Comparison of ENCODE assay signal across 14 cellular contexts in genomic region chr14:54908230-54908629, GRCh38. TPM values are rescaled to one million over a fixed set of nuclear protein-coding genes. Genes with fewer than 3 reads are reported as not detected.
DNase-seq lines count a peak whose midpoint lies in the region; ATAC-seq lines count a peak whose summit lies in the region.
"Had no signal": no experiment of that assay in that cellular context is flagged by ENCODE, and none has a peak within 500 bp of the region (broad histone marks: within the 10 kb centered on the region; RNA-seq: fewer than 3 reads in every experiment).

No MANE protein-coding gene starts in this region.

- no peaks in the 10 kb centered on the region for H3K27me3 Mint-ChIP-seq in activated naive CD8-positive, alpha-beta T cell treated with anti-CD3 and anti-CD28 coated beads, Interleukin-2, amount 10 ng/mL, durations not matched to agents 7 days and 5 days
- H3K27me3 Mint-ChIP-seq: naive thymus-derived CD8-positive, alpha-beta T cell had no signal

- POLR2A ChIA-PET in activated naive CD8-positive, alpha-beta T cell treated with anti-CD3 and anti-CD28 coated beads, Interleukin-2, amount 10 ng/mL, durations not matched to agents 7 days and 5 days (lab: Charles Lee), result interaction anchor here (1.0 kb wide), 1 partner anchor 9 kb away, joined by 4 read pairs; no protein-coding TSS in a partner anchor

- ATAC-seq in GM18907 (IDR thresholded peaks at IDR 0.05; ENCODE audit: unreplicated experiment) (peak; percentile 49), HG03565 (IDR thresholded peaks at IDR 0.05; ENCODE audit: unreplicated experiment) (no peak), HG03469 (IDR thresholded peaks at IDR 0.05; ENCODE audit: unreplicated experiment) (no peak), HG03159 (IDR thresholded peaks at IDR 0.05; ENCODE audit: unreplicated experiment) (no peak)
- peak; percentile 73 for ATAC-seq in activated naive CD8-positive, alpha-beta T cell treated with anti-CD3 and anti-CD28 coated beads, Interleukin-2, amount 10 ng/mL, durations not matched to agents 7 days and 5 days (ENCODE audit: low read depth)
- ATAC-seq: esophagus mucosa; naive thymus-derived CD8-positive, alpha-beta T cell had no signal

- H3K36me3 Mint-ChIP-seq in activated naive CD8-positive, alpha-beta T cell treated with anti-CD3 and anti-CD28 coated beads, Interleukin-2, amount 10 ng/mL, durations not matched to agents 7 days and 5 days, result peaks cover 5% of the 10 kb centered on the region
- H3K36me3 Mint-ChIP-seq: naive thymus-derived CD8-positive, alpha-beta T cell had no signal

- peaks cover 26% of the 10 kb centered on the region for H3K4me1 Mint-ChIP-seq in activated naive CD8-positive, alpha-beta T cell treated with anti-CD3 and anti-CD28 coated beads, Interleukin-2, amount 10 ng/mL, durations not matched to agents 7 days and 5 days

- H3K27ac Mint-ChIP-seq in activated naive CD8-positive, alpha-beta T cell treated with anti-CD3 and anti-CD28 coated beads, Interleukin-2, amount 10 ng/mL, durations not matched to agents 7 days and 5 days, result peak overlapping the region; percentile 80

- H3K9me3 Mint-ChIP-seq in activated naive CD8-positive, alpha-beta T cell treated with anti-CD3 and anti-CD28 coated beads, Interleukin-2, amount 10 ng/mL, durations not matched to agents 7 days and 5 days, result no peaks in the 10 kb centered on the region
- H3K9me3 Mint-ChIP-seq: naive thymus-derived CD8-positive, alpha-beta T cell had no signal

- peak overlapping the region; percentile 74 for H3K4me3 Mint-ChIP-seq in activated naive CD8-positive, alpha-beta T cell treated with anti-CD3 and anti-CD28 coated beads, Interleukin-2, amount 10 ng/mL, durations not matched to agents 7 days and 5 days

- DNase-seq in CD1c-positive myeloid dendritic cell (ENCODE audit: extremely low spot score) (peak; percentile 3), NOMO-1 (lab: John Stamatoyannopoulos, UW; ENCODE audit: unreplicated experiment in 2 of 2) (peak; percentile 76 to 79), DMS153 treated with DMSO at 0.1 percent for 48 hours (lab: John Stamatoyannopoulos, UW; ENCODE audit: unreplicated experiment) (no peak)
- no peak for DNase-seq in activated naive CD8-positive, alpha-beta T cell treated with anti-CD3 and anti-CD28 coated beads, Interleukin-2, amount 10 ng/mL, durations not matched to agents 7 days and 5 days
- DNase-seq: adrenal gland; hypothalamus; IMR-90; naive thymus-derived CD8-positive, alpha-beta T cell; stimulated activated CD4-positive, alpha-beta T cell treated with anti-CD3 and anti-CD28 coated beads, Interleukin-2, amount 100 ng/mL, for 24 hours had no signal

RNA-seq across cellular contexts. Expression of gene GCH1, which starts 5.6 kb away (rescaled TPM):
- 10 to 100 TPM; 46.4 to 47.3 TPM for total RNA-seq in activated naive CD8-positive, alpha-beta T cell treated with anti-CD3 and anti-CD28 coated beads, Interleukin-2, amount 10 ng/mL, durations not matched to agents 7 days and 5 days

Comparison
In these comparisons a context has a peak if more than half of its experiments do, and no peak if none do; other contexts are left out.
1. DNase-seq: peak in CD1c-positive myeloid dendritic cell (single experiment) and NOMO-1 (2 of 2); none in activated naive CD8-positive, alpha-beta T cell treated with anti-CD3 and anti-CD28 coated beads, Interleukin-2, amount 10 ng/mL, durations not matched to agents 7 days and 5 days (single experiment) and DMS153 treated with DMSO at 0.1 percent for 48 hours (single experiment).
2. ATAC-seq: peak in GM18907 (single experiment) and activated naive CD8-positive, alpha-beta T cell treated with anti-CD3 and anti-CD28 coated beads, Interleukin-2, amount 10 ng/mL, durations not matched to agents 7 days and 5 days (single experiment); none in HG03565 (single experiment), HG03469 (single experiment) and HG03159 (single experiment).